In genomic region chr15:52733078-52733477, GRCh38 we compare ENCODE assay signal across 12 cellular contexts. TPM values are rescaled to one million over a fixed set of nuclear protein-coding genes. Genes with fewer than 3 reads are reported as not detected.
DNase-seq lines count a peak whose midpoint lies in the region; ATAC-seq and TF ChIP-seq lines count a peak whose summit lies in the region.
"Had no signal": no experiment of that assay in that cellular context is flagged by ENCODE, and none has a peak within 500 bp of the region (broad histone marks: within the 10 kb centered on the region; RNA-seq: fewer than 3 reads in every experiment).

No MANE protein-coding gene starts in this region.

- no peaks in the 10 kb centered on the region for H3K27me3 ChIP-seq in PC-9 (ENCODE audit: insufficient read depth, low read depth)
- no peaks in the 10 kb centered on the region for H3K27me3 ChIP-seq in skeletal muscle tissue (ENCODE audit: control insufficient read depth in 3 of 3, insufficient read depth in 3 of 3, low read length in 3 of 3)

- no peaks in the 10 kb centered on the region for H3K9me2 ChIP-seq in PC-9 (ENCODE audit: insufficient read depth)

- H2AFZ ChIP-seq in PC-9: no peak overlapping the region

- POLR2A ChIA-PET in PC-9 (lab: Charles Lee; ENCODE audit: unreplicated experiment): no interaction called here

- H3K4me1 ChIP-seq in PC-9 (replicated peaks; ENCODE audit: insufficient read depth): peaks cover 16% of the 10 kb centered on the region
- H3K4me1 ChIP-seq in skeletal muscle tissue (ENCODE audit: control insufficient read depth in 3 of 3, insufficient read depth in 3 of 3, low read length in 3 of 3): peaks cover 24 to 30% (median 29%) of the 10 kb centered on the region in 3 donors

- peaks cover 2% of the 10 kb centered on the region; the same call in 1 of the 2 replicates for H3F3A ChIP-seq in PC-9 (ENCODE audit: insufficient read depth, low read depth)

- H3K36me3 ChIP-seq in PC-9 (ENCODE audit: low read depth) (no peaks in the 10 kb centered on the region), skeletal muscle tissue (ENCODE audit: control insufficient read depth in 3 of 3, insufficient read depth in 3 of 3, low read length in 3 of 3) (no peaks in the 10 kb centered on the region)
- H3K36me3 ChIP-seq: thoracic aorta had no signal

- DNase-seq in H4 (ENCODE audit: low spot score) (peak; percentile 34), PC-9 (peak in 1 of 2 experiments; percentile 61), foreskin fibroblast (peak; percentile 69 to 80), Ammon's horn (ENCODE audit: low spot score) (no peak), iPS-NIHi7 (ENCODE audit: extremely low spot score) (no peak)
- DNase-seq: activated CD4-positive, CD25-positive, alpha-beta regulatory T cell; effector memory CD4-positive, alpha-beta T cell; glutamatergic neuron; NCI-H446 had no signal

- no peaks in the 10 kb centered on the region for H4K20me1 ChIP-seq in PC-9 (ENCODE audit: insufficient read depth)

- no peak for ATAC-seq in HG03378 (IDR thresholded peaks at IDR 0.05; ENCODE audit: unreplicated experiment)

- BruUV-seq in PC-9 (replicated peaks; lab: Mats Ljungman, UMichigan): no TSS peak

- H3K27ac ChIP-seq in PC-9 (no peak overlapping the region), skeletal muscle tissue (ENCODE audit: low read depth, low read length) (peak overlapping the region; percentile 50)
- H3K27ac ChIP-seq: thoracic aorta had no signal

- CTCF ChIA-PET in PC-9 (lab: Charles Lee): interaction anchor here (0.6 kb wide), 1 partner anchor 57 kb away, joined by 3 read pairs; no protein-coding TSS in a partner anchor

- H3K9me3 ChIP-seq in PC-9 (ENCODE audit: insufficient read depth, low read depth) (no peaks in the 10 kb centered on the region), skeletal muscle tissue (ENCODE audit: control insufficient read depth in 3 of 3, low read length in 3 of 3) (no peaks in the 10 kb centered on the region)
- H3K9me3 ChIP-seq: thoracic aorta had no signal

- H3K9ac ChIP-seq in skeletal muscle tissue (ENCODE audit: low read depth in 1 of 3, low read length in 3 of 3): no peak overlapping the region

- H3K79me2 ChIP-seq in PC-9 (ENCODE audit: low read depth): no peaks in the 10 kb centered on the region

- peak overlapping the region; percentile 10; the same call in 1 of the 2 replicates for H3K4me2 ChIP-seq in PC-9

- no peak for TF ChIP-seq CTCF in PC-9 (conservative IDR thresholded peaks at IDR 0.05)
- TF ChIP-seq CTCF in foreskin fibroblast (IDR thresholded peaks at IDR 0.05; ENCODE audit: low read depth, low read length): no peak

- intact Hi-C loops in PC-9 (cut with micrococcal nuclease; ENCODE audit: unreplicated experiment): loop anchor here (10.0 kb wide), 2 partner anchors 168 to 948 kb away; partner anchors contain the start of gene ARPP19

- H3K4me3 ChIP-seq in PC-9 (no peak overlapping the region), foreskin fibroblast (ENCODE audit: low read depth in 1 of 2, low read length in 2 of 2) (no peak overlapping the region), skeletal muscle tissue (ENCODE audit: low read length in 3 of 3) (no peak overlapping the region)
- H3K4me3 ChIP-seq: thoracic aorta had no signal

RNA-seq across cellular contexts. Expression of gene ATOSA, which starts 53.9 kb away (rescaled TPM):
- total RNA-seq in H4 (2014; rRNA removed; shearing (Covaris generic)): 7.1 and 8.6 TPM in 2 replicates
- 30.4 and 35.7 TPM in 2 replicates for total RNA-seq in PC-9 (2021)
- 24.5 TPM for total RNA-seq in skeletal muscle tissue

RNA-seq across cellular contexts. Expression of gene ONECUT1, which starts 57.1 kb away (rescaled TPM):
- 0.10 TPM in 1 of 2 replicates, not detected in the other for total RNA-seq in H4 (2014; rRNA removed; shearing (Covaris generic))
- total RNA-seq in PC-9 (2021): not detected in 2 replicates
- not detected for total RNA-seq in skeletal muscle tissue

Comparison
In these comparisons a context has a peak if more than half of its experiments do, and no peak if none do; other contexts are left out.
1. DNase-seq: peak in H4 (single experiment) and foreskin fibroblast (2 of 2); none in Ammon's horn (single experiment) and iPS-NIHi7 (single experiment).